1 cellular context compared by ENCODE assay signal in the genomic region with DNA sequence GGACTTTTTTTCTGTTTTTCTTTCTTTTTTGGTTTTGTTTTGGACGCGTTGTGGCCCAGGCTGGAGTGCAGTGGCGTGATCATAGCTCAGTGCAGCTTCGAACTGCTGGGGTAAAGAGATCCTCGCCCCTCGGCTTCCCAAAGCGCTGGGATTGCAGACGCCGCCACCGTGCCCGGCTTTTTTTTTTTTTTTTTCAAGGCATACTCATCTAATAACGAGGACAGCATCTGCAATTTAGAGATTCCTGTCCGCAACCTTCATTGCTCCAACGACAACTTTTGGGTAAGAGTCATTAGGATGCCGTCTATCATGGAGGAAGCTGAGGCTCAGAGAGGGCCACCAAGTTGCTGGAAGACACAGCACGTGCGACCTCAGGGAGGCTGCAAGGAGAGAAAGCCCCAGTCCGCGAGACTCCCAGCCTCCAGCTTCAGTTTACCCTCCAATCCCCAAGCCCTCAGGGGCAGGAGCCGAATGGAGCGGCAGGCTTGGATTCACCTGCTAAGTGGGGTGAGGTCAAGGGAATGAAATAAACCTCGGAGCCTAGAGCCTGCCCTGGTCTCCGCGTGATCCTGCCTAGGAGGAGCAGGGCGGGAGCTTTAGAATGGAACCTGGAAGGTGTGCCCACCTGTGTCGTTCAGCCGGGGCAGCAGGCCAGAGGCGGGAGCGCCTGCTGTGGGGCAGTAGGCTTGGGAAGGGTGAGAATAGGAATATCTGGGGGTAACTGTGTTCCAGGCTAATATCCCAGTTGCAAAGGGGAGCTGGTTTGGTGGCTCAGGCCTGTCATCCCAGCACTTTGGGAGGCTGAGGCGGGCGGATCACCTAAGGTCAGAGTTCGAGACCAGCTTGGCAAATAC.
TF ChIP-seq lines count a peak whose summit lies in the region.

No MANE protein-coding gene starts in this region.

TF ChIP-seq in H1, 55 proteins besides CTCF, POLR2A, EP300 and RAD21:
- no peak for TF ChIP-seq TBP (IDR thresholded peaks at IDR 0.05; ENCODE audit: low read depth, low read length)
- TF ChIP-seq CBX5 (IDR thresholded peaks at IDR 0.05; ENCODE audit: low read depth, low read length), result no peak
- peak in 1 of 2 experiments; percentile 28; a peak in 1 of 4 replicates for TF ChIP-seq SIN3A (conservative IDR thresholded peaks at IDR 0.05 in 1 of 2, IDR thresholded peaks at IDR 0.05 in 1 of 2; ENCODE audit: low read depth in 1 of 2, low read length in 2 of 2)
- peak; percentile 61 for TF ChIP-seq SAP30 (IDR thresholded peaks at IDR 0.05; ENCODE audit: insufficient read depth, insufficient replicate concordance, low read length)
- TF ChIP-seq SP2 (IDR thresholded peaks at IDR 0.05; ENCODE audit: low read length), result no peak
- no peak for TF ChIP-seq EZH2 (IDR thresholded peaks at IDR 0.05; ENCODE audit: low read depth, low read length, severe bottlenecking)
- no peak for TF ChIP-seq CBX8 (IDR thresholded peaks at IDR 0.05; ENCODE audit: borderline replicate concordance, low read depth, low read length)
- no peak for TF ChIP-seq JUN (IDR thresholded peaks at IDR 0.05; ENCODE audit: low read depth, low read length)
- TF ChIP-seq TAF1 (IDR thresholded peaks at IDR 0.05; ENCODE audit: low read depth, low read length), result no peak
- peak; percentile 13; the same call in 1 of the 2 replicates for TF ChIP-seq KDM1A (IDR thresholded peaks at IDR 0.05; ENCODE audit: borderline replicate concordance, low read length)
